Comparison of ENCODE assay signal across 8 cellular contexts in the genomic region with DNA sequence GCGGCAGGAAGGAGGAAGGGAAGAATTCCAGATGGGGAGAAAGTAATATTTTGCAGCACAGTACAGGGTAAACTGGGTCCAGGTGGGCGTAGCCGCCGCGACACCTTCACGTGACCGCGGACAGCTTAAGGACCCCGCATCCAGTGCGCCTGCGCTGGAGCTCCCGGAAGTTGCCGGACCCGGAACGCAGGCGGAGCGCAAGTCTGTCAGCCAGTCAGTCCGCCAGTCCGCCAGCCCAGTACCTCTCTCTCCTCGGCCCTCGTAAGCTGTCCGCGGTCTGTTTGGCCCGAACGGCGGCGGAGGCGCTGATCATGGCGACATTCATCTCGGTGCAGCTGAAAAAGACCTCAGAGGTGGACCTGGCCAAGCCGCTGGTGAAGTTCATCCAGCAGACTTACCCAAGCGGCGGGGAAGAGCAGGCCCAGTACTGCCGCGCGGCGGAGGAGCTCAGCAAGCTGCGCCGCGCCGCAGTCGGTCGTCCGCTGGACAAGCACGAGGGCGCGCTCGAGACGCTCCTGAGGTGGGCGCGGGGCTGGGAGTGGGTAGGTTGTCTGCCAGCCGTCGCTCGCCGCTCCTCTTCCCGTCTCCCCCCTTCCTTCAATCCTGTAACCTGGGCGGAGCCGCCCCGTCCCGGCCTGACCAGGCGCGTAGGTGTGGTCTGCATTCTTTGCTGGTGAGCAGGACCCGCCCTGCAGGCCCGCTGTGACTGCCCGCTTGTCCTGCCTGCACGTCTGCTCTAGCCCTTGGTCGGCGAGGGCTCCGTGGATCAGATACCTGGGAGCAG. TPM values are rescaled to one million over a fixed set of nuclear protein-coding genes. Genes with fewer than 3 reads are reported as not detected.
DNase-seq lines count a peak whose midpoint lies in the region; ATAC-seq and TF ChIP-seq lines count a peak whose summit lies in the region.

A gene with protein sequence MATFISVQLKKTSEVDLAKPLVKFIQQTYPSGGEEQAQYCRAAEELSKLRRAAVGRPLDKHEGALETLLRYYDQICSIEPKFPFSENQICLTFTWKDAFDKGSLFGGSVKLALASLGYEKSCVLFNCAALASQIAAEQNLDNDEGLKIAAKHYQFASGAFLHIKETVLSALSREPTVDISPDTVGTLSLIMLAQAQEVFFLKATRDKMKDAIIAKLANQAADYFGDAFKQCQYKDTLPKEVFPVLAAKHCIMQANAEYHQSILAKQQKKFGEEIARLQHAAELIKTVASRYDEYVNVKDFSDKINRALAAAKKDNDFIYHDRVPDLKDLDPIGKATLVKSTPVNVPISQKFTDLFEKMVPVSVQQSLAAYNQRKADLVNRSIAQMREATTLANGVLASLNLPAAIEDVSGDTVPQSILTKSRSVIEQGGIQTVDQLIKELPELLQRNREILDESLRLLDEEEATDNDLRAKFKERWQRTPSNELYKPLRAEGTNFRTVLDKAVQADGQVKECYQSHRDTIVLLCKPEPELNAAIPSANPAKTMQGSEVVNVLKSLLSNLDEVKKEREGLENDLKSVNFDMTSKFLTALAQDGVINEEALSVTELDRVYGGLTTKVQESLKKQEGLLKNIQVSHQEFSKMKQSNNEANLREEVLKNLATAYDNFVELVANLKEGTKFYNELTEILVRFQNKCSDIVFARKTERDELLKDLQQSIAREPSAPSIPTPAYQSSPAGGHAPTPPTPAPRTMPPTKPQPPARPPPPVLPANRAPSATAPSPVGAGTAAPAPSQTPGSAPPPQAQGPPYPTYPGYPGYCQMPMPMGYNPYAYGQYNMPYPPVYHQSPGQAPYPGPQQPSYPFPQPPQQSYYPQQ (plus strand): TSS at position 213 of the 784 bp plus-strand sequence. CDS start 99 bp downstream, at position 312.

- intact Hi-C loops in activated CD4-positive, alpha-beta T cell treated with anti-CD3 and anti-CD28 coated beads, Interleukin-2, amount 10 ng/mL, durations not matched to agents 24 days and 14 days (cut with micrococcal nuclease) = loop anchor here (1.0 to 5.0 kb wide), 3 partner anchors 54 to 358 kb away; a partner anchor contains a TSS

- peak within 1 kb of the TSS; percentile 91 for H3K27ac Mint-ChIP-seq in activated CD4-positive, alpha-beta T cell treated with anti-CD3 and anti-CD28 coated beads, Interleukin-2, amount 10 ng/mL, durations not matched to agents 24 days and 14 days

- H3K4me3 ChIP-seq in BLaER1 (peak within 1 kb of the TSS; percentile 86), coronary artery (peak within 1 kb of the TSS; percentile 91)

- H3K4me1 Mint-ChIP-seq in activated CD4-positive, alpha-beta T cell treated with anti-CD3 and anti-CD28 coated beads, Interleukin-2, amount 10 ng/mL, durations not matched to agents 24 days and 14 days = peaks cover 39% of the 10 kb centered on the region

- H3K27me3 ChIP-seq in BLaER1 = no peaks in the 10 kb centered on the region

- H3K9me3 ChIP-seq in BLaER1 = peaks cover 19% of the 10 kb centered on the region

- TF ChIP-seq POLR2A in GM19193 (IDR thresholded peaks at IDR 0.05; ENCODE audit: extremely low read depth, insufficient read depth, insufficient read length) = peak; percentile 89

- peak within 1 kb of the TSS; percentile 93 for H3K9ac ChIP-seq in BLaER1

- TF ChIP-seq CTCF in coronary artery (IDR thresholded peaks at IDR 0.05) = no peak

- H3K9me3 Mint-ChIP-seq in activated CD4-positive, alpha-beta T cell treated with anti-CD3 and anti-CD28 coated beads, Interleukin-2, amount 10 ng/mL, durations not matched to agents 24 days and 14 days = no peaks in the 10 kb centered on the region

- peaks cover 27% of the 10 kb centered on the region for H3K36me3 Mint-ChIP-seq in activated CD4-positive, alpha-beta T cell treated with anti-CD3 and anti-CD28 coated beads, Interleukin-2, amount 10 ng/mL, durations not matched to agents 24 days and 14 days (ENCODE audit: low read depth)

- DNase-seq in NCI-H526 (lab: John Stamatoyannopoulos, UW) (peak; percentile 72 to 93), coronary artery (ENCODE audit: low spot score) (peak; percentile 94), left kidney (ENCODE audit: low read depth, low spot score) (peak; percentile 96)
- DNase-seq in activated CD4-positive, alpha-beta T cell treated with anti-CD3 and anti-CD28 coated beads, Interleukin-2, amount 10 ng/mL, durations not matched to agents 24 days and 14 days = peak; percentile 97
- DNase-seq in stimulated activated CD4-positive, alpha-beta T cell treated with anti-CD3 and anti-CD28 coated beads, Interleukin-2, amount 100 ng/mL, for 24 hours = peak; percentile 90 to 91

- H3K27me3 Mint-ChIP-seq in activated CD4-positive, alpha-beta T cell treated with anti-CD3 and anti-CD28 coated beads, Interleukin-2, amount 10 ng/mL, durations not matched to agents 24 days and 14 days = peaks cover 4% of the 10 kb centered on the region

- H4K20me1 ChIP-seq in BLaER1 = peaks cover 47% of the 10 kb centered on the region

- H3K4me3 Mint-ChIP-seq in activated CD4-positive, alpha-beta T cell treated with anti-CD3 and anti-CD28 coated beads, Interleukin-2, amount 10 ng/mL, durations not matched to agents 24 days and 14 days = peak within 1 kb of the TSS; percentile 96

- peaks cover 31% of the 10 kb centered on the region for H3K4me1 ChIP-seq in BLaER1

- H3K36me3 ChIP-seq in BLaER1 = peaks cover 20% of the 10 kb centered on the region

- H3K27ac ChIP-seq in BLaER1 (peak within 1 kb of the TSS; percentile 86), coronary artery (peak within 1 kb of the TSS; percentile 96)

- peak; percentile 91 for ATAC-seq in HG03439 (IDR thresholded peaks at IDR 0.05; ENCODE audit: unreplicated experiment)

- peak within 1 kb of the TSS; percentile 91 for H3K4me2 ChIP-seq in BLaER1

RNA-seq across cellular contexts. Expression of the gene that starts here (rescaled TPM):
- 175 and 189 TPM in 2 replicates for total RNA-seq in activated CD4-positive, alpha-beta T cell treated with anti-CD3 and anti-CD28 coated beads, Interleukin-2, amount 10 ng/mL, durations not matched to agents 24 days and 14 days

Comparison
In these comparisons a context has a peak if more than half of its experiments do, and no peak if none do; other contexts are left out.
1. Peak in every context shown above with its lines: DNase-seq, ATAC-seq, H3K4me3 ChIP-seq and H3K27ac ChIP-seq.